22 cellular contexts compared by ENCODE assay signal in the genomic region with DNA sequence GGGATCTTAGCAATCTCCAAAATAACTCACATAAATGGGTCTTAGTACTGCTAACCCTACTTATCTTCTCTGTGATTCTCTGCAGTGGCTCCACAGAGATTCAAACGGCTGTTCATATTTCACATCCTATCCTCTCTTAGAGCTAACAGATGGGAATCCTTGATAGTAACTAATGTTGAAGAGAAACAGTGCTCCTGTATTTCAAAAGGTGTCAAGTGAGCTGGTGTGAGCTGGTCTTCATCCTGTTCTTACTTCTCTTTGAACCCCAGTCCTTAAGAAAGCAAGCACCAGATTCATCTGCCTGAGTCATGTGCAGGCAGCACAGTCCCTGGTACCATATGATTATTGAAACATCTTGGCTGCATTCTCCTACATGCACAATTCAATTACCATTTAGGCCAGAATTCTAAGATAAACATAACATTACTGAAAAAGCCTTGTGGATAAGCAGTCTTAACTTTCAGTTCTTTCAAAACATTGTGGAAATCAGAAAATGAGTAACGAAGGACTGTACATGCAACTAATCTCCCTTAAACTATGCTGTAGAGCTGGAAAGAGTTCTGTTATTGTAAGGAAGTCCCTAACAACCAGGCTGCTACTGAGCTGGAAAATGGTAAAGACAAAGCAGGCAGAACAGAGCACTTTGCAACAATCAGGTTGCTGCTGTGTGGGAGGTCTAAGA.
A peak's percentile ranks its signal among the peaks of the same experiment; 100 is the strongest.
DNase-seq lines count a peak whose midpoint lies in the region; ATAC-seq and TF ChIP-seq lines count a peak whose summit lies in the region.
"Had no signal": no experiment of that assay in that cellular context is flagged by ENCODE, and none has a peak within 500 bp of the region (broad histone marks: within the 10 kb centered on the region; RNA-seq: fewer than 3 reads in every experiment).

No MANE protein-coding gene starts in this region.

- no peak overlapping the region for H3K27ac Mint-ChIP-seq in neural progenitor cell
- H3K27ac Mint-ChIP-seq in activated T-helper 1 cell treated with anti-CD3 and anti-CD28 coated beads, Interleukin-12 subunit alpha, Interleukin-12 subunit beta, Interleukin-2, Interleukin-4 antibody, amounts not matched to agents 30 ng/mL and 10 ng/mL and 1 ng/mL, durations not matched to agents 14 hours and 24 hours and 36 hours = no peak overlapping the region
- H3K27ac Mint-ChIP-seq: activated CD8-positive, alpha-beta memory T cell treated with anti-CD3 and anti-CD28 coated beads, Interleukin-2, amount 10 ng/mL, durations not matched to agents 7 days and 5 days; CD14-positive monocyte had no signal

- no peak overlapping the region for H3K9ac ChIP-seq in neural progenitor cell

- H3K4me3 ChIP-seq in AG04450 (ENCODE audit: low read depth, low read length) (no peak overlapping the region), ascending aorta (no peak overlapping the region), fibroblast of pulmonary artery (replicated peaks; ENCODE audit: low read depth, low read length) (no peak overlapping the region), neural progenitor cell (no peak overlapping the region)
- H3K4me3 ChIP-seq: esophagus squamous epithelium, left ventricle myocardium inferior, pancreas, transverse colon had no signal

- CTCF ChIA-PET in AG04450 (lab: Charles Lee) = no interaction called here

- DNase-seq in AG04450 (ENCODE audit: low read depth, low spot score) (peak; percentile 30), ascending aorta (ENCODE audit: low spot score in 2 of 2) (no peak), fibroblast of pulmonary artery (ENCODE audit: low read depth) (peak; percentile 38), neural progenitor cell (ENCODE audit: low spot score) (peak; percentile 45), NCI-H748 treated with DMSO at 0.1 percent for 48 hours (lab: John Stamatoyannopoulos, UW) (no peak), SKM-1 treated with dmso at 0.1 percent for 144 hours (lab: John Stamatoyannopoulos, UW; ENCODE audit: unreplicated experiment) (no peak)
- no peak for DNase-seq in activated T-helper 1 cell treated with anti-CD3 and anti-CD28 coated beads, Interleukin-12 subunit alpha, Interleukin-12 subunit beta, Interleukin-2, Interleukin-4 antibody, amounts not matched to agents 30 ng/mL and 10 ng/mL and 1 ng/mL, durations not matched to agents 14 hours and 24 hours and 36 hours (ENCODE audit: low spot score)
- DNase-seq: 8988T; activated CD4-positive, CD25-positive, alpha-beta regulatory T cell treated with anti-CD3 and anti-CD28 coated beads, Interleukin-2, amount 50 U/mL, for 72 hours; activated CD8-positive, alpha-beta memory T cell treated with anti-CD3 and anti-CD28 coated beads, Interleukin-2, amount 10 ng/mL, durations not matched to agents 7 days and 5 days; activated gamma-delta T cell; DMS153; esophagus squamous epithelium; left ventricle myocardium inferior; NCI-H187 treated with DMSO at 0.1 percent for 48 hours; NCI-H446; pancreas; transverse colon had no signal

- no peaks in the 10 kb centered on the region for H3K27me3 Mint-ChIP-seq in neural progenitor cell (ENCODE audit: insufficient read depth, low read depth)
- H3K27me3 Mint-ChIP-seq in activated T-helper 1 cell treated with anti-CD3 and anti-CD28 coated beads, Interleukin-12 subunit alpha, Interleukin-12 subunit beta, Interleukin-2, Interleukin-4 antibody, amounts not matched to agents 30 ng/mL and 10 ng/mL and 1 ng/mL, durations not matched to agents 14 hours and 24 hours and 36 hours (ENCODE audit: insufficient read depth) = no peaks in the 10 kb centered on the region
- H3K27me3 Mint-ChIP-seq: activated CD8-positive, alpha-beta memory T cell treated with anti-CD3 and anti-CD28 coated beads, Interleukin-2, amount 10 ng/mL, durations not matched to agents 7 days and 5 days had no signal

- H3K4me1 Mint-ChIP-seq in neural progenitor cell = no peaks in the 10 kb centered on the region
- H3K4me1 Mint-ChIP-seq in activated T-helper 1 cell treated with anti-CD3 and anti-CD28 coated beads, Interleukin-12 subunit alpha, Interleukin-12 subunit beta, Interleukin-2, Interleukin-4 antibody, amounts not matched to agents 30 ng/mL and 10 ng/mL and 1 ng/mL, durations not matched to agents 14 hours and 24 hours and 36 hours (ENCODE audit: low read depth) = no peaks in the 10 kb centered on the region
- H3K4me1 Mint-ChIP-seq: activated CD8-positive, alpha-beta memory T cell treated with anti-CD3 and anti-CD28 coated beads, Interleukin-2, amount 10 ng/mL, durations not matched to agents 7 days and 5 days; CD14-positive monocyte had no signal

- H3K4me2 ChIP-seq in neural progenitor cell = no peak overlapping the region

- no peaks in the 10 kb centered on the region for H4K20me1 ChIP-seq in neural progenitor cell (ENCODE audit: low read depth)

- intact Hi-C loops in ascending aorta (cut with DNase I) = no loop called here
- intact Hi-C loops in activated T-helper 1 cell treated with anti-CD3 and anti-CD28 coated beads, Interleukin-12 subunit alpha, Interleukin-12 subunit beta, Interleukin-2, Interleukin-4 antibody, amounts not matched to agents 30 ng/mL and 10 ng/mL and 1 ng/mL, durations not matched to agents 14 hours and 24 hours and 36 hours (cut with micrococcal nuclease) = no loop called here

- no peak for ATAC-seq in HG03025 (IDR thresholded peaks at IDR 0.05; ENCODE audit: low FRiP score, unreplicated experiment)
- ATAC-seq: activated CD8-positive, alpha-beta memory T cell treated with anti-CD3 and anti-CD28 coated beads, Interleukin-2, amount 10 ng/mL, durations not matched to agents 7 days and 5 days; Right ventricle myocardium inferior had no signal

- H3K27me3 ChIP-seq in AG04450 (ENCODE audit: control insufficient read depth, insufficient read depth, low read length) = no peaks in the 10 kb centered on the region
- H3K27me3 ChIP-seq in ascending aorta = no peaks in the 10 kb centered on the region
- no peaks in the 10 kb centered on the region for H3K27me3 ChIP-seq in neural progenitor cell
- H3K27me3 ChIP-seq: esophagus squamous epithelium, pancreas, transverse colon had no signal

- no peak overlapping the region for H3K27ac ChIP-seq in AG04450 (ENCODE audit: low read depth, low read length)
- H3K27ac ChIP-seq in ascending aorta = peak overlapping the region; percentile 32 to 33
- no peak overlapping the region for H3K27ac ChIP-seq in neural progenitor cell
- H3K27ac ChIP-seq: esophagus squamous epithelium, HL-60, left ventricle myocardium inferior, pancreas had no signal

- peaks cover 2% of the 10 kb centered on the region for H3K36me3 Mint-ChIP-seq in neural progenitor cell
- no peaks in the 10 kb centered on the region for H3K36me3 Mint-ChIP-seq in activated T-helper 1 cell treated with anti-CD3 and anti-CD28 coated beads, Interleukin-12 subunit alpha, Interleukin-12 subunit beta, Interleukin-2, Interleukin-4 antibody, amounts not matched to agents 30 ng/mL and 10 ng/mL and 1 ng/mL, durations not matched to agents 14 hours and 24 hours and 36 hours (ENCODE audit: low read depth)

- H3K36me3 ChIP-seq in ascending aorta (no peaks in the 10 kb centered on the region), neural progenitor cell (no peaks in the 10 kb centered on the region)
- H3K36me3 ChIP-seq: pancreas, transverse colon had no signal

- H3K9me3 Mint-ChIP-seq in neural progenitor cell = no peaks in the 10 kb centered on the region
- H3K9me3 Mint-ChIP-seq in activated T-helper 1 cell treated with anti-CD3 and anti-CD28 coated beads, Interleukin-12 subunit alpha, Interleukin-12 subunit beta, Interleukin-2, Interleukin-4 antibody, amounts not matched to agents 30 ng/mL and 10 ng/mL and 1 ng/mL, durations not matched to agents 14 hours and 24 hours and 36 hours = no peaks in the 10 kb centered on the region

- H3F3A ChIP-seq in neural progenitor cell (ENCODE audit: low read depth) = no peaks in the 10 kb centered on the region

- H3K79me2 ChIP-seq in neural progenitor cell (ENCODE audit: low read depth) = no peaks in the 10 kb centered on the region

- TF ChIP-seq CTCF in AG04450 (IDR thresholded peaks at IDR 0.05; ENCODE audit: low read depth, low read length) (no peak), ascending aorta (IDR thresholded peaks at IDR 0.05) (no peak), fibroblast of pulmonary artery (IDR thresholded peaks at IDR 0.05; ENCODE audit: low read length, missing control alignments) (no peak), neural progenitor cell (IDR thresholded peaks at IDR 0.05) (no peak)

- no peak overlapping the region for H2AFZ ChIP-seq in neural progenitor cell (replicated peaks)

- H3K9me3 ChIP-seq in AG04450 (ENCODE audit: control insufficient read depth, insufficient read depth, low read length) (no peaks in the 10 kb centered on the region), ascending aorta (no peaks in the 10 kb centered on the region), neural progenitor cell (ENCODE audit: low read depth) (no peaks in the 10 kb centered on the region)
- H3K9me3 ChIP-seq: esophagus squamous epithelium, left ventricle myocardium inferior, pancreas, transverse colon had no signal

- peaks cover 0 to 5% of the 10 kb centered on the region in 2 donors for H3K4me1 ChIP-seq in ascending aorta
- H3K4me1 ChIP-seq in neural progenitor cell = peaks cover 7% of the 10 kb centered on the region
- H3K4me1 ChIP-seq: left ventricle myocardium inferior, pancreas had no signal

- POLR2A ChIA-PET in AG04450 (lab: Yijun Ruan, JAX) = no interaction called here

- no peak overlapping the region for H3K4me3 Mint-ChIP-seq in neural progenitor cell
- no peak overlapping the region for H3K4me3 Mint-ChIP-seq in activated T-helper 1 cell treated with anti-CD3 and anti-CD28 coated beads, Interleukin-12 subunit alpha, Interleukin-12 subunit beta, Interleukin-2, Interleukin-4 antibody, amounts not matched to agents 30 ng/mL and 10 ng/mL and 1 ng/mL, durations not matched to agents 14 hours and 24 hours and 36 hours
- H3K4me3 Mint-ChIP-seq: activated CD8-positive, alpha-beta memory T cell treated with anti-CD3 and anti-CD28 coated beads, Interleukin-2, amount 10 ng/mL, durations not matched to agents 7 days and 5 days; CD14-positive monocyte had no signal

Comparison
In these comparisons a context has a peak if more than half of its experiments do, and no peak if none do; other contexts are left out.
1. DNase-seq: peak in AG04450 (single experiment), fibroblast of pulmonary artery (single experiment) and neural progenitor cell (single experiment); none in ascending aorta (0 of 2), NCI-H748 treated with DMSO at 0.1 percent for 48 hours (single experiment), activated T-helper 1 cell treated with anti-CD3 and anti-CD28 coated beads, Interleukin-12 subunit alpha, Interleukin-12 subunit beta, Interleukin-2, Interleukin-4 antibody, amounts not matched to agents 30 ng/mL and 10 ng/mL and 1 ng/mL, durations not matched to agents 14 hours and 24 hours and 36 hours (single experiment) and SKM-1 treated with dmso at 0.1 percent for 144 hours (single experiment).
2. H3K27ac ChIP-seq: peak in ascending aorta (2 of 2); none in AG04450 (single experiment) and neural progenitor cell (single experiment).